In the genomic region with DNA sequence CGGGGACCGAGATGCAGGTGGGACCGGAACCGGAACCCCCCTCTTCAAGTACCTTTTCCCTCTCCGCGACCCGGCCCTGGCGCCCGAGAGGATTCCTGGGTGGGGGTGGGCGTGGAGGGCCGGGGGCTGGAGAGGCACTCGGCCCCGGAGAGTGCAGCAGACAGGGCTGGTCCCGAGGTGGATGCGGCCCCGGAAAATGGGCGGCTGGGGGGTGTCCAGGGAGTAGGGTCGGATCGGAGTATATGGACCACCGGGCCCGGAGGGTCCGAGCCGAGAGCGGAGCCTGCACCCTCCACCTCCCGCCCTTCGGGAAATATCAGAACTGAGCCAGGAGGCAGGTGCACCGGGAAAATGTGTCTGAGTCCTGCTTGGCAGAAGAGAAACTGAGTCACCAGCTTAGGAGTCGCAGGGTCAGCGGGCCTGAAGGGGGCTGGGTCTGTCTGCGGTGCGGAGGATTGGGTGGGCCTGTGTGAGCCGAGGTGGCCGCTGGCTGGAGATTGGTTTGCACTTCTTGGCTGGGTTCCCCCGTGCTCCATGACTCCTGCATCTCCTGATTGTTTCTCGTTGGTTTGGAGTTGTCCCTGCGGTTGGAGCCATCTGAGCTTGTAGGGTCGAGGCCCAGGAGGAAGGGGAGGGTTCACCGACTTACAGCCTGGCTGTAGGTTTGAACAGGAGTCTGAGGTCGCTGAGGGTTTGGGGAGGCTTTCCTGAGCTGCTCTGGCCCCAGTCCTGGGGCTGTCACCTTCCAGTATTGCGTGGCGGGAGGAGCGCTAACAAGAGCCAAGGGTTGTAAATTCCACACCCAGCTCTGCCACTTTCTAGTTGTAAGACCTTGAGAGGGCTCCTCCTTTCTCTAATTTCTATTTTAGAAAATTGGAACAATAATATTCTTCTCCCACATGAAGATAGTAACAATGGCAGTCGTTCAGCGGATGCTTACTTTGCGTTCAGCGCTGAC, we compare ENCODE assay signal across 1 cellular context.
TF ChIP-seq lines count a peak whose summit lies in the region.

No MANE protein-coding gene starts in this region.

TF ChIP-seq in neural cell, 6 proteins besides CTCF, POLR2A, EP300 and RAD21 (continued from another document):
- TF ChIP-seq, protein P1, sequence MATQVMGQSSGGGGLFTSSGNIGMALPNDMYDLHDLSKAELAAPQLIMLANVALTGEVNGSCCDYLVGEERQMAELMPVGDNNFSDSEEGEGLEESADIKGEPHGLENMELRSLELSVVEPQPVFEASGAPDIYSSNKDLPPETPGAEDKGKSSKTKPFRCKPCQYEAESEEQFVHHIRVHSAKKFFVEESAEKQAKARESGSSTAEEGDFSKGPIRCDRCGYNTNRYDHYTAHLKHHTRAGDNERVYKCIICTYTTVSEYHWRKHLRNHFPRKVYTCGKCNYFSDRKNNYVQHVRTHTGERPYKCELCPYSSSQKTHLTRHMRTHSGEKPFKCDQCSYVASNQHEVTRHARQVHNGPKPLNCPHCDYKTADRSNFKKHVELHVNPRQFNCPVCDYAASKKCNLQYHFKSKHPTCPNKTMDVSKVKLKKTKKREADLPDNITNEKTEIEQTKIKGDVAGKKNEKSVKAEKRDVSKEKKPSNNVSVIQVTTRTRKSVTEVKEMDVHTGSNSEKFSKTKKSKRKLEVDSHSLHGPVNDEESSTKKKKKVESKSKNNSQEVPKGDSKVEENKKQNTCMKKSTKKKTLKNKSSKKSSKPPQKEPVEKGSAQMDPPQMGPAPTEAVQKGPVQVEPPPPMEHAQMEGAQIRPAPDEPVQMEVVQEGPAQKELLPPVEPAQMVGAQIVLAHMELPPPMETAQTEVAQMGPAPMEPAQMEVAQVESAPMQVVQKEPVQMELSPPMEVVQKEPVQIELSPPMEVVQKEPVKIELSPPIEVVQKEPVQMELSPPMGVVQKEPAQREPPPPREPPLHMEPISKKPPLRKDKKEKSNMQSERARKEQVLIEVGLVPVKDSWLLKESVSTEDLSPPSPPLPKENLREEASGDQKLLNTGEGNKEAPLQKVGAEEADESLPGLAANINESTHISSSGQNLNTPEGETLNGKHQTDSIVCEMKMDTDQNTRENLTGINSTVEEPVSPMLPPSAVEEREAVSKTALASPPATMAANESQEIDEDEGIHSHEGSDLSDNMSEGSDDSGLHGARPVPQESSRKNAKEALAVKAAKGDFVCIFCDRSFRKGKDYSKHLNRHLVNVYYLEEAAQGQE (IDR thresholded peaks at IDR 0.05; ENCODE audit: borderline replicate concordance) = no peak
